Comparison of ENCODE assay signal across 8 cellular contexts in the genomic region with DNA sequence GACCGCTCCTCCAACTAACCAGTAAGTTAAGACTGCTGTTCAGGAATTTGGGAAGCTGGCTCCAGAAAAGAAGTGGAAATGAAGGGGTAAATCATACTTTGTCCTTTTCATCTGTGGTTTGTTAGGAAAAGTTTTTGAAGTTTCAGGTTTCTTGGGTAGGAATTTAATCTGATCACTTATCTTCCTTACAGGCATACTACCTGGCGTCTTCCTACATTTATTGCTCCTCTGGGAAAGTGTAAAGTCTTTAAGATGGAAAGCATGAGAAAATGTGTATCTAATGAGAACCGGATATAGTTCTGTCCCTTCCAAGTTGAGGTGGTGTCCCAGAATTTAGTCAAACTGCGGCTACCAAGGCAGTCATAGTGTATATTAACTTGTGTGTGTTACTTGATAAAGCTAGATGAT. TPM values are rescaled to one million over a fixed set of nuclear protein-coding genes. Genes with fewer than 3 reads are reported as not detected.
DNase-seq lines count a peak whose midpoint lies in the region; ATAC-seq and TF ChIP-seq lines count a peak whose summit lies in the region.

No MANE protein-coding gene starts in this region.

- intact Hi-C loops in right lobe of liver (cut with DNase I), result no loop called here
- intact Hi-C loops in tibial artery (cut with DNase I; ENCODE audit: low total_unique reads), result loop anchor here (10.0 kb wide), 1 partner anchor 146 kb away; a partner anchor contains a TSS

- H3K27ac ChIP-seq in right lobe of liver, result peak overlapping the region in 2 of 3 donors; percentile 71 to 85
- H3K27ac ChIP-seq in tibial artery, result peak overlapping the region; percentile 85 to 94

- peaks cover 27% of the 10 kb centered on the region for H3K4me1 Mint-ChIP-seq in activated T-cell treated with anti-CD3 and anti-CD28 coated beads, Interleukin-2, amount 50 U/mL, for 72 hours (ENCODE audit: low read depth)

- ATAC-seq in activated T-cell treated with anti-CD3 and anti-CD28 coated beads, Interleukin-2, amount 50 U/mL, for 72 hours (replicated peaks in 1 of 2), result no peak
- ATAC-seq in right lobe of liver, result no peak
- ATAC-seq in HG02759 (IDR thresholded peaks at IDR 0.05; ENCODE audit: unreplicated experiment), result no peak

- TF ChIP-seq POLR2A in right lobe of liver (IDR thresholded peaks at IDR 0.05), result no peak

- H3K27ac Mint-ChIP-seq in activated T-cell treated with anti-CD3 and anti-CD28 coated beads, Interleukin-2, amount 50 U/mL, for 72 hours, result peak overlapping the region; percentile 98

- H3K36me3 Mint-ChIP-seq in activated T-cell treated with anti-CD3 and anti-CD28 coated beads, Interleukin-2, amount 50 U/mL, for 72 hours (ENCODE audit: insufficient read depth in 2 of 2), result peaks cover 0 to 5% of the 10 kb centered on the region in 2 donors

- WGBS in right lobe of liver (ENCODE audit: insufficient coverage, low coverage, low lambda C conversion rate, missing lambda C conversion rate), result 4% methylated on average over 4 of the region's 4 CpGs

- H3K9me3 ChIP-seq in right lobe of liver (no peaks in the 10 kb centered on the region), tibial artery (no peaks in the 10 kb centered on the region)

- no peaks in the 10 kb centered on the region for H3K27me3 Mint-ChIP-seq in activated T-cell treated with anti-CD3 and anti-CD28 coated beads, Interleukin-2, amount 50 U/mL, for 72 hours (ENCODE audit: low read depth)

- in situ Hi-C loops in astrocyte of the cerebellum (cut with HindIII; ENCODE audit: low sequenced_read_pairs), result no loop called here

- no peak for DNase-seq in activated T-cell treated with anti-CD3 and anti-CD28 coated beads, Interleukin-2, amount 50 U/mL, for 72 hours
- no peak for DNase-seq in activated T-cell treated with anti-CD3 and anti-CD28 coated beads, Interleukin-2, amount 50 U/mL, for 48 hours
- DNase-seq in astrocyte of the cerebellum (ENCODE audit: low read depth) (no peak), right lobe of liver (no peak), tibial artery (no peak), NCI-H748 treated with DMSO at 0.1 percent for 48 hours (lab: John Stamatoyannopoulos, UW) (no peak), A172 (ENCODE audit: low spot score) (no peak)

- H3K4me3 ChIP-seq in astrocyte of the cerebellum (ENCODE audit: low read depth, low read length) (peak overlapping the region; percentile 93), right lobe of liver (peak overlapping the region; percentile 77 to 97 (median 96)), tibial artery (peak overlapping the region; percentile 79 to 80)

- TF ChIP-seq CTCF in astrocyte of the cerebellum (IDR thresholded peaks at IDR 0.05; ENCODE audit: low read depth, low read length, missing control alignments), result no peak
- no peak for TF ChIP-seq CTCF in right lobe of liver (IDR thresholded peaks at IDR 0.05)
- TF ChIP-seq CTCF in tibial artery (IDR thresholded peaks at IDR 0.05), result no peak

- no peaks in the 10 kb centered on the region for H3K27me3 ChIP-seq in right lobe of liver
- H3K27me3 ChIP-seq in tibial artery, result no peaks in the 10 kb centered on the region

- no peaks in the 10 kb centered on the region for H3K9me3 Mint-ChIP-seq in activated T-cell treated with anti-CD3 and anti-CD28 coated beads, Interleukin-2, amount 50 U/mL, for 72 hours

- peak overlapping the region; percentile 98 to 99 for H3K4me3 Mint-ChIP-seq in activated T-cell treated with anti-CD3 and anti-CD28 coated beads, Interleukin-2, amount 50 U/mL, for 72 hours

- H3K36me3 ChIP-seq in right lobe of liver (no peaks in the 10 kb centered on the region), tibial artery (no peaks in the 10 kb centered on the region)

- peaks cover 0 to 17% (median 3%) of the 10 kb centered on the region in 4 donors for H3K4me1 ChIP-seq in right lobe of liver
- peaks cover 0 to 35% (median 10%) of the 10 kb centered on the region in 4 donors for H3K4me1 ChIP-seq in tibial artery

RNA-seq across cellular contexts. Expression of a gene that starts 1.3 kb away (rescaled TPM):
- 10 to 100 TPM; 26.6 to 28.2 TPM for total RNA-seq in activated T-cell treated with anti-CD3 and anti-CD28 coated beads, Interleukin-2, amount 50 U/mL, for 72 hours
- 1 to 10 TPM; 7.1 to 9.9 (median 8.7) TPM for total RNA-seq in right lobe of liver
- 28.2 and 33.9 TPM in 2 replicates for total RNA-seq in A172 (2014; rRNA removed; shearing (Covaris generic))
